9 cellular contexts compared by ENCODE assay signal in genomic region chr16:15879255-15879804, GRCh38. TPM values are rescaled to one million over a fixed set of nuclear protein-coding genes. Genes with fewer than 3 reads are reported as not detected.
DNase-seq lines count a peak whose midpoint lies in the region; ATAC-seq and TF ChIP-seq lines count a peak whose summit lies in the region.
"Had no signal": no experiment of that assay in that cellular context is flagged by ENCODE, and none has a peak within 500 bp of the region (broad histone marks: within the 10 kb centered on the region; RNA-seq: fewer than 3 reads in every experiment).

No MANE protein-coding gene starts in this region.

- ATAC-seq in HG02678 (IDR thresholded peaks at IDR 0.05; ENCODE audit: unreplicated experiment) (no peak), GM19467 (IDR thresholded peaks at IDR 0.05; ENCODE audit: unreplicated experiment) (no peak)

- in situ Hi-C loops in GM13976 (cut with MboI; ENCODE audit: low sequenced_read_pairs, unreplicated experiment) = no loop called here

- peak; percentile 84 for DNase-seq in ELR (ENCODE audit: low read depth)
- peak; percentile 7 for DNase-seq in NCI-H2196 treated with DMSO at 0.1 percent for 48 hours (lab: John Stamatoyannopoulos, UW; ENCODE audit: unreplicated experiment)
- DNase-seq in dermis blood vessel endothelial cell = peak; percentile 51
- DNase-seq in renal cortical epithelial cell (ENCODE audit: low read depth) = peak; percentile 92
- no peak for DNase-seq in GM13976 (ENCODE audit: low spot score)
- no peak for DNase-seq in NCI-H2227 (lab: John Stamatoyannopoulos, UW; ENCODE audit: unreplicated experiment)
- DNase-seq: NCI-H748 treated with DMSO at 0.1 percent for 48 hours had no signal

- TF ChIP-seq CTCF in GM13976 (IDR thresholded peaks at IDR 0.05; ENCODE audit: borderline replicate concordance, control extremely low read depth, extremely low read depth, insufficient read depth, missing control alignments) = no peak

RNA-seq across cellular contexts. Expression of gene CEP20, which starts 9.1 kb away (rescaled TPM):
- total RNA-seq in dermis blood vessel endothelial cell = 20.4 and 29.0 TPM in 2 replicates
- total RNA-seq in renal cortical epithelial cell = 42.1 and 60.3 TPM in 2 replicates

RNA-seq across cellular contexts. Expression of gene MYH11, which starts 22.5 kb away (rescaled TPM):
- total RNA-seq in dermis blood vessel endothelial cell (0.05 TPM in 1 of 2 replicates, not detected in the other), renal cortical epithelial cell (0.05 TPM in 1 of 2 replicates, not detected in the other)

Comparison
In these comparisons a context has a peak if more than half of its experiments do, and no peak if none do; other contexts are left out.
1. DNase-seq: peak in ELR (single experiment), NCI-H2196 treated with DMSO at 0.1 percent for 48 hours (single experiment), dermis blood vessel endothelial cell (single experiment) and renal cortical epithelial cell (single experiment); none in GM13976 (single experiment) and NCI-H2227 (single experiment).